In the genomic region with DNA sequence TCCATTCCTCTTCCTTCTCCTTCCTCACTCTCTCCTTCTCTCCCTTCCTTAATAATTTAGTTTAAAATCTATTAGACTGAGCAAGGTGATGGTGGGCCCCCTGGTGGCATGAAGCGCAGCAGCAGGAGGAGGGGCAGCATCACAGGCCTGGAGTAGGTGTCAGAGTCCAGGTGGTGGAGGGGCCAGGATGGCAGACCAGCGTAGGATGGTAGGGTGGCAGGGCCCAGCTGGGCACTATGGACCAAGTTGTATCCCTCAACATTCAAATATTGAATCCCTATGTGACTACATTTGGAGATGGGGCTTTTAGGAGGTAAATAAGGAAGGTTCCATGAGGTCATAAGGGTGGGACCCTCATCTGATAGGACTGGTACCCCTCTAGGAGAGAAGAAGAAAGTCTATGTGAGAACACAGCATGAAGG, we compare ENCODE assay signal across 8 cellular contexts.
DNase-seq lines count a peak whose midpoint lies in the region; ATAC-seq and TF ChIP-seq lines count a peak whose summit lies in the region.

No MANE protein-coding gene starts in this region.

- no peak overlapping the region for H3K4me3 ChIP-seq in astrocyte of the spinal cord (ENCODE audit: low read depth, low read length)

- in situ Hi-C loops in astrocyte of the spinal cord (cut with HindIII; ENCODE audit: low sequenced_read_pairs): no loop called here

- peak; percentile 89 for TF ChIP-seq CTCF in astrocyte of the spinal cord (IDR thresholded peaks at IDR 0.05; ENCODE audit: low read depth, low read length)

- DNase-seq in AML-193 (lab: John Stamatoyannopoulos, UW): peak; percentile 42 to 53
- DNase-seq in HS-5 (ENCODE audit: low read depth): peak; percentile 23
- peak; percentile 20 for DNase-seq in T-helper 22 cell (ENCODE audit: low read depth)
- peak; percentile 50 for DNase-seq in astrocyte of the spinal cord (ENCODE audit: low read depth, low spot score)
- DNase-seq in iPS-NIHi7 (ENCODE audit: extremely low spot score): peak; percentile 70
- DNase-seq in stimulated activated CD4-positive, alpha-beta T cell treated with anti-CD3 and anti-CD28 coated beads, Interleukin-1b, Interleukin-23, amount 100 ng/mL, for 4 hours (ENCODE audit: low read depth in 2 of 2): peak; percentile 45 to 53
- DNase-seq in occipital lobe (lab: John Stamatoyannopoulos, UW): no peak

- ATAC-seq in HG02840 (IDR thresholded peaks at IDR 0.05; ENCODE audit: low FRiP score, unreplicated experiment): no peak
